23 cellular contexts compared by ENCODE assay signal in the genomic region with DNA sequence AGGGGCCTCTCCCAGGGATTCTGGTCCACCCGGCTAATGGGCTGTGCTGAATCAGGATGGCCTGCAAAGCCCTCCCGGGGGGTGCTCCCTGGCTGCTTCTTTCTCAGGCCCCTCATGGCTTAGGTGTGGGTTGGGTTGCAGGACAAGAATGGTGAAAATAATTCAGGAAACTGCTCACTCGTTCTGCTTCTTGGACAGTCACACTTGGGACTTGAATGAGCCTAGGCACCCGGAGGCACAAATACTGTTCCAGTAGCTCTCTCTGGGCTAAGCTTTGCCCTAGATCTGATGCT.
"Had no signal": no experiment of that assay in that cellular context is flagged by ENCODE, and none has a peak within 500 bp of the region (broad histone marks: within the 10 kb centered on the region; RNA-seq: fewer than 3 reads in every experiment).

No MANE protein-coding gene starts in this region.

- H3K4me3 ChIP-seq: dorsolateral prefrontal cortex, heart right ventricle, left lung, lung, ovary, right lobe of liver, skin epidermis, stomach, suprapubic skin, transverse colon had no signal

- DNase-seq: activated CD4-positive, alpha-beta memory T cell treated with anti-CD3 and anti-CD28 coated beads for 36 hours; activated CD4-positive, alpha-beta T cell treated with anti-CD3 and anti-CD28 coated beads for 4 hours; activated CD4-positive, CD25-positive, alpha-beta regulatory T cell; activated gamma-delta T cell treated with Interleukin-2 at 50 U/mL for 16 hours; activated T-cell treated with anti-CD3 and anti-CD28 coated beads, Interleukin-2, amount 50 U/mL, for 1 hour; aorta; central memory CD4-positive, alpha-beta T cell; dorsolateral prefrontal cortex; foreskin fibroblast; heart right ventricle; kidney; left lung; natural killer cell; ovary; right lobe of liver; stimulated activated CD4-positive, alpha-beta T cell treated with anti-CD3 and anti-CD28 coated beads, Interleukin-2, amount 100 ng/mL, for 24 hours; stomach; T1000; transverse colon had no signal

- FAIRE-seq: colon, kidney had no signal

- H3K36me3 ChIP-seq: heart right ventricle, left lung, ovary, right lobe of liver, stomach, suprapubic skin, transverse colon had no signal

- H3K27ac ChIP-seq: dorsolateral prefrontal cortex, heart right ventricle, left lung, ovary, right lobe of liver, stomach, transverse colon had no signal

- H3K9me3 ChIP-seq: heart right ventricle, left lung, ovary, right lobe of liver, stomach, suprapubic skin, transverse colon had no signal

- H3K4me1 ChIP-seq: heart right ventricle, left lung, right lobe of liver, stomach, transverse colon had no signal

- H3K27me3 ChIP-seq: dorsolateral prefrontal cortex, ovary, right lobe of liver, transverse colon had no signal
